Comparison of ENCODE assay signal across 25 cellular contexts in the genomic region with DNA sequence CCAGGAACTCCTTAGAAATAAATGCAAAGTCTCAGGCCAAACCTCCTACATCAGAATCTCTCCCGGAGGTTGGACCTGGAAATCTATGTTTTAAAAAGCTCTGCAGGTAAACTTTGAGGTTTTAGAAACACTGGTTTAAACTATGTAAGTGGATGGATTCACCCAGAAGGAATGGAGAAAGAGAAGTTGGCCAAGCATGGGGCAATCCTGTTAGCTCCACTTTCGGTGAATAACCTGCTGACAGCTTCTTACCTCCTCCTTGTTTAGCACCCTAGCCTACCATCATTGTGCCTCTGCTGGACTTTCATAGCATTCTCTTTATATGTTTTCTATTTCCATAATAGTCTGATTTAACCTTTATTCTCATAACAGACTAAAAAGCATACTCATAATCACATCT. TPM values are rescaled to one million over a fixed set of nuclear protein-coding genes. Genes with fewer than 3 reads are reported as not detected.
DNase-seq lines count a peak whose midpoint lies in the region; ATAC-seq and TF ChIP-seq lines count a peak whose summit lies in the region.
"Had no signal": no experiment of that assay in that cellular context is flagged by ENCODE, and none has a peak within 500 bp of the region (broad histone marks: within the 10 kb centered on the region; RNA-seq: fewer than 3 reads in every experiment).

No MANE protein-coding gene starts in this region.

- H3K27me3 Mint-ChIP-seq in natural killer cell treated with Interleukin-12 subunit alpha and Interleukin-12 subunit beta and Interleukin-15 and Interleukin-18, amount 100 ng/mL, for 72 hours = no peaks in the 10 kb centered on the region
- no peaks in the 10 kb centered on the region for H3K27me3 Mint-ChIP-seq in natural killer cell (ENCODE audit: low read depth in 2 of 2)
- no peaks in the 10 kb centered on the region for H3K27me3 Mint-ChIP-seq in central memory CD8-positive, alpha-beta T cell
- no peaks in the 10 kb centered on the region for H3K27me3 Mint-ChIP-seq in stimulated activated memory B cell treated with anti-CD40 and anti-IgM and Interleukin-4, amounts not matched to agents 10 μg/mL and 1 μg/mL and 100 μg/mL, for 72 hours

- no peaks in the 10 kb centered on the region for H3K9me3 Mint-ChIP-seq in natural killer cell treated with Interleukin-12 subunit alpha and Interleukin-12 subunit beta and Interleukin-15 and Interleukin-18, amount 100 ng/mL, for 72 hours
- no peaks in the 10 kb centered on the region for H3K9me3 Mint-ChIP-seq in natural killer cell
- H3K9me3 Mint-ChIP-seq in central memory CD8-positive, alpha-beta T cell = no peaks in the 10 kb centered on the region
- no peaks in the 10 kb centered on the region for H3K9me3 Mint-ChIP-seq in stimulated activated memory B cell treated with anti-CD40 and anti-IgM and Interleukin-4, amounts not matched to agents 10 μg/mL and 1 μg/mL and 100 μg/mL, for 72 hours

- H3K4me2 ChIP-seq in Loucy (ENCODE audit: low read depth, low read length, poor library complexity, severe bottlenecking) = no peak overlapping the region

- peaks cover 43% of the 10 kb centered on the region for H3K79me2 ChIP-seq in Loucy (ENCODE audit: insufficient read depth, low read length)

- H3K27ac Mint-ChIP-seq in natural killer cell treated with Interleukin-12 subunit alpha and Interleukin-12 subunit beta and Interleukin-15 and Interleukin-18, amount 100 ng/mL, for 72 hours = peak overlapping the region; percentile 97 to 99
- H3K27ac Mint-ChIP-seq in natural killer cell = peak overlapping the region in 1 of 2 donors; percentile 97
- peak overlapping the region; percentile 100 for H3K27ac Mint-ChIP-seq in central memory CD8-positive, alpha-beta T cell (ENCODE audit: low read depth)
- H3K27ac Mint-ChIP-seq in stimulated activated memory B cell treated with anti-CD40 and anti-IgM and Interleukin-4, amounts not matched to agents 10 μg/mL and 1 μg/mL and 100 μg/mL, for 72 hours = peak overlapping the region; percentile 95

- H3K9ac ChIP-seq in Loucy (ENCODE audit: low read depth, low read length, poor library complexity, severe bottlenecking) = peak overlapping the region; percentile 99

- no peaks in the 10 kb centered on the region for H3K9me2 ChIP-seq in Loucy (replicated peaks; ENCODE audit: low read depth, low read length)

- no peak for ATAC-seq in natural killer cell treated with Interleukin-12 subunit alpha and Interleukin-12 subunit beta and Interleukin-15 and Interleukin-18, amount 100 ng/mL, for 72 hours
- ATAC-seq in natural killer cell = no peak
- no peak for ATAC-seq in central memory CD8-positive, alpha-beta T cell (replicated peaks; ENCODE audit: extremely low read depth, poor library complexity, severe bottlenecking)
- ATAC-seq in stimulated activated memory B cell treated with anti-CD40 and anti-IgM and Interleukin-4, amounts not matched to agents 10 μg/mL and 1 μg/mL and 100 μg/mL, for 72 hours = no peak
- ATAC-seq: lower lobe of right lung; Right ventricle myocardium inferior; stimulated activated naive CD8-positive, alpha-beta T cell treated with anti-CD3 and anti-CD28 coated beads, Interleukin-15, Interleukin-2, amounts not matched to agents 100 U/mL and 50 U/mL, for 24 hours had no signal

- no peak overlapping the region for H3K4me3 ChIP-seq in Loucy (ENCODE audit: low read length, poor library complexity, severe bottlenecking)
- H3K4me3 ChIP-seq: coronary artery, lower lobe of right lung, skin epidermis, tibial artery had no signal

- H3K4me1 ChIP-seq in Loucy (ENCODE audit: insufficient read depth, low read length, poor library complexity, severe bottlenecking) = peaks cover 50% of the 10 kb centered on the region

- intact Hi-C loops in natural killer cell (cut with micrococcal nuclease) = loop anchor here (5.0 kb wide), 1 partner anchor 597 kb away; a partner anchor contains a TSS

- peaks cover 9% of the 10 kb centered on the region for H3K36me3 Mint-ChIP-seq in natural killer cell treated with Interleukin-12 subunit alpha and Interleukin-12 subunit beta and Interleukin-15 and Interleukin-18, amount 100 ng/mL, for 72 hours
- H3K36me3 Mint-ChIP-seq in natural killer cell = peaks cover 11% of the 10 kb centered on the region
- H3K36me3 Mint-ChIP-seq in central memory CD8-positive, alpha-beta T cell (ENCODE audit: insufficient read depth) = peaks cover 18% of the 10 kb centered on the region
- peaks cover 3% of the 10 kb centered on the region for H3K36me3 Mint-ChIP-seq in stimulated activated memory B cell treated with anti-CD40 and anti-IgM and Interleukin-4, amounts not matched to agents 10 μg/mL and 1 μg/mL and 100 μg/mL, for 72 hours

- TF ChIP-seq CTCF in natural killer cell (IDR thresholded peaks at IDR 0.05) = no peak
- TF ChIP-seq CTCF in Loucy (conservative IDR thresholded peaks at IDR 0.05; ENCODE audit: low read length) = no peak

- no peak for DNase-seq in natural killer cell treated with Interleukin-12 subunit alpha and Interleukin-12 subunit beta and Interleukin-15 and Interleukin-18, amount 100 ng/mL, for 72 hours (ENCODE audit: low spot score)
- no peak for DNase-seq in natural killer cell
- DNase-seq in central memory CD8-positive, alpha-beta T cell (ENCODE audit: low spot score in 2 of 2) = no peak
- no peak for DNase-seq in stimulated activated naive CD4-positive, alpha-beta T cell (lab: John Stamatoyannopoulos, UW)
- DNase-seq in cerebellum (ENCODE audit: low spot score) = no peak
- DNase-seq: activated CD4-positive, alpha-beta T cell treated with anti-CD3 and anti-CD28 coated beads for 4 hours; activated T-cell treated with anti-CD3 and anti-CD28 coated beads for 4 hours; GOT3; Kasumi-1; lower lobe of right lung; NCI-H1092; NCI-H1930; NCI-H345; NCI-H774; occipital lobe; OCI-M1; stimulated activated CD4-positive, alpha-beta T cell treated with anti-CD3 and anti-CD28 coated beads, Interleukin-2, amount 100 ng/mL, for 48 hours; stimulated activated naive CD8-positive, alpha-beta T cell treated with anti-CD3 and anti-CD28 coated beads, Interleukin-15, Interleukin-2, amounts not matched to agents 100 U/mL and 50 U/mL, for 24 hours; SW 1271; tibial artery had no signal

- peaks cover 3% of the 10 kb centered on the region; the same call in 1 of the 2 replicates for H3K36me3 ChIP-seq in Loucy (ENCODE audit: insufficient read depth, low read length)
- H3K36me3 ChIP-seq: lower lobe of right lung, tibial artery had no signal

- peaks cover 8% of the 10 kb centered on the region for H3K27me3 ChIP-seq in Loucy (ENCODE audit: insufficient read depth, low read length, poor library complexity, severe bottlenecking)
- H3K27me3 ChIP-seq: tibial artery had no signal

- peaks cover 14% of the 10 kb centered on the region for H4K20me1 ChIP-seq in Loucy (ENCODE audit: insufficient read depth, low read length, poor library complexity, severe bottlenecking)

- peaks cover 19 to 45% of the 10 kb centered on the region in 2 donors for H3K4me1 Mint-ChIP-seq in natural killer cell treated with Interleukin-12 subunit alpha and Interleukin-12 subunit beta and Interleukin-15 and Interleukin-18, amount 100 ng/mL, for 72 hours (ENCODE audit: low read depth in 2 of 2)
- peaks cover 39 to 40% of the 10 kb centered on the region in 2 donors for H3K4me1 Mint-ChIP-seq in natural killer cell
- peaks cover 50% of the 10 kb centered on the region for H3K4me1 Mint-ChIP-seq in central memory CD8-positive, alpha-beta T cell
- peaks cover 30% of the 10 kb centered on the region for H3K4me1 Mint-ChIP-seq in stimulated activated memory B cell treated with anti-CD40 and anti-IgM and Interleukin-4, amounts not matched to agents 10 μg/mL and 1 μg/mL and 100 μg/mL, for 72 hours

- peaks cover 19% of the 10 kb centered on the region; the same call in 1 of the 2 replicates for H3F3A ChIP-seq in Loucy (ENCODE audit: low read depth)

- no peaks in the 10 kb centered on the region for H3K9me3 ChIP-seq in Loucy (ENCODE audit: insufficient read depth, low read depth, low read length)
- H3K9me3 ChIP-seq: lower lobe of right lung, tibial artery had no signal

- no peak overlapping the region for H3K4me3 Mint-ChIP-seq in natural killer cell treated with Interleukin-12 subunit alpha and Interleukin-12 subunit beta and Interleukin-15 and Interleukin-18, amount 100 ng/mL, for 72 hours
- H3K4me3 Mint-ChIP-seq in natural killer cell = no peak overlapping the region
- H3K4me3 Mint-ChIP-seq in central memory CD8-positive, alpha-beta T cell = no peak overlapping the region
- H3K4me3 Mint-ChIP-seq in stimulated activated memory B cell treated with anti-CD40 and anti-IgM and Interleukin-4, amounts not matched to agents 10 μg/mL and 1 μg/mL and 100 μg/mL, for 72 hours = no peak overlapping the region

- H2AFZ ChIP-seq in Loucy (ENCODE audit: low read length) = peak overlapping the region; percentile 8; the same call in 1 of the 2 replicates

RNA-seq across cellular contexts. Expression of a gene that starts 3.0 kb away (rescaled TPM):
- 100 to 1,000 TPM; 412 to 543 TPM for total RNA-seq in natural killer cell treated with Interleukin-12 subunit alpha and Interleukin-12 subunit beta and Interleukin-15 and Interleukin-18, amount 100 ng/mL, for 72 hours
- total RNA-seq in natural killer cell = 100 to 1,000 TPM; 838 to 962 (median 929) TPM
- 7.2 TPM for total RNA-seq in cerebellum

RNA-seq across cellular contexts. Expression of a gene that starts 8.4 kb away (rescaled TPM):
- total RNA-seq in natural killer cell treated with Interleukin-12 subunit alpha and Interleukin-12 subunit beta and Interleukin-15 and Interleukin-18, amount 100 ng/mL, for 72 hours = not detected
- not detected for total RNA-seq in natural killer cell
- total RNA-seq in cerebellum = not detected
- total RNA-seq: occipital lobe, Right ventricle myocardium inferior had no signal

RNA-seq across cellular contexts. Expression of a gene that starts 26.1 kb away (rescaled TPM):
- 1 to 10 TPM; 3.2 to 3.7 TPM for total RNA-seq in natural killer cell treated with Interleukin-12 subunit alpha and Interleukin-12 subunit beta and Interleukin-15 and Interleukin-18, amount 100 ng/mL, for 72 hours
- total RNA-seq in natural killer cell = 10 to 100 TPM in 2 of 3 donors, 1 to 10 TPM in 1; 9.8 to 15.2 (median 12.3) TPM
- total RNA-seq in cerebellum = not detected
- total RNA-seq: occipital lobe had no signal

Comparison
In these comparisons a context has a peak if more than half of its experiments do, and no peak if none do; other contexts are left out.
1. RNA of a gene that starts 3.0 kb away (total RNA-seq): 838 to 962 TPM in natural killer cell and 412 to 543 TPM in natural killer cell treated with Interleukin-12 subunit alpha and Interleukin-12 subunit beta and Interleukin-15 and Interleukin-18, amount 100 ng/mL, for 72 hours; 7.2 TPM in cerebellum (single experiment); every median in the first group is over 10 times any median in the second.